8 cellular contexts compared by ENCODE assay signal in the genomic region with DNA sequence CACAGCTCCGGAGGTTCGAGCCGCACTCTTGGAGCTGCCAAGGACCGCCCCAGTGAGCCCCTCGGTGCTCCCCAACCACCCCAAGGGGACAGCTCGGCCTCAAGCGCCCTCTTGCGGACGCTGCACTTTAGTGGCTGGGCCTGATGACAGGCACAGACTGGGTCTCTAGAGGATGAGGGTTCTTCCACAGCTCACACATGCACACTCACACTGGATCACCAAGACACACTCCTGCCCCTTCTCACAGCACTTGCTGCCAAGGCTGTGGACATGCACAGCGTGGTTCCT. TPM values are rescaled to one million over a fixed set of nuclear protein-coding genes. Genes with fewer than 3 reads are reported as not detected.
DNase-seq lines count a peak whose midpoint lies in the region; ATAC-seq, FAIRE-seq and TF ChIP-seq lines count a peak whose summit lies in the region.

No MANE protein-coding gene starts in this region.

- H3K4me2 ChIP-seq in endothelial cell of umbilical vein (ENCODE audit: insufficient read depth, low read length), result no peak overlapping the region

- peak; percentile 42 to 66 for TF ChIP-seq CTCF in endothelial cell of umbilical vein (IDR thresholded peaks at IDR 0.05; ENCODE audit: extremely low read depth in 1 of 2, insufficient read depth in 1 of 2, low read depth in 1 of 2, low read length in 2 of 2)

- DNase-seq in Right ventricle myocardium inferior (ENCODE audit: missing footprints) (peak; percentile 81), cardiac septum (ENCODE audit: low spot score) (no peak), OCI-M1 (lab: John Stamatoyannopoulos, UW) (peak; percentile 56), endothelial cell of umbilical vein (ENCODE audit: low read depth, low spot score) (no peak), small intestine (peak; percentile 28), NCI-H446 (lab: John Stamatoyannopoulos, UW) (no peak), GM19239 (ENCODE audit: insufficient read length, low spot score) (no peak), pons (ENCODE audit: low spot score) (no peak)

- CTCF ChIA-PET in endothelial cell of umbilical vein (lab: Charles Lee), result interaction anchor here (0.6 to 1.5 kb wide), 4 partner anchors 142 to 901 kb away, joined by 3 to 7 read pairs (median 3); no protein-coding TSS in a partner anchor

- 12 to 29% (median 21%) methylated on average over 7 to 10 of the region's 10 CpGs for whole genome bisulfite sequencing in small intestine, 3 donors

- no peak for TF ChIP-seq POLR2A in endothelial cell of umbilical vein (IDR thresholded peaks at IDR 0.05; ENCODE audit: low read depth, low read length)

- POLR2A ChIA-PET in endothelial cell of umbilical vein (lab: Charles Lee), result no interaction called here

- no peaks in the 10 kb centered on the region for H3K9me1 ChIP-seq in endothelial cell of umbilical vein (replicated peaks; ENCODE audit: control insufficient read depth, extremely low read depth, insufficient read depth, low read length)

- H4K20me1 ChIP-seq in endothelial cell of umbilical vein (replicated peaks; ENCODE audit: control insufficient read depth, extremely low read depth, insufficient read depth, low read length), result no peaks in the 10 kb centered on the region

- H3K4me1 ChIP-seq in endothelial cell of umbilical vein (ENCODE audit: control insufficient read depth, extremely low read depth, insufficient read depth, low read length) (peaks cover 2% of the 10 kb centered on the region), small intestine (ENCODE audit: control insufficient read depth in 2 of 2, insufficient read depth in 1 of 2, low read depth in 1 of 2, low read length in 1 of 2) (no peaks in the 10 kb centered on the region)

- no TSS peak for BruUV-seq in endothelial cell of umbilical vein (replicated peaks; lab: Mats Ljungman, UMichigan)

- H3K27me3 ChIP-seq in endothelial cell of umbilical vein (ENCODE audit: control insufficient read depth in 2 of 2, insufficient read depth in 2 of 2, low read length in 2 of 2) (peaks cover 17% of the 10 kb centered on the region in 2 experiments), small intestine (ENCODE audit: control insufficient read depth in 2 of 2, insufficient read depth in 2 of 2, low read length in 2 of 2) (peaks cover 0 to 6% of the 10 kb centered on the region in 2 donors)

- H3K27ac ChIP-seq in endothelial cell of umbilical vein (ENCODE audit: insufficient read depth, low read depth, low read length) (no peak overlapping the region), small intestine (ENCODE audit: low read depth in 1 of 2, low read length in 1 of 2) (no peak overlapping the region)

- intact Hi-C loops in Right ventricle myocardium inferior (cut with DNase I) (loop anchor here (2.0 to 5.0 kb wide), 2 partner anchors 127 to 212 kb away; no protein-coding TSS in a partner anchor), cardiac septum (cut with DNase I) (loop anchor here (5.0 kb wide), 1 partner anchor 212 kb away; no protein-coding TSS in a partner anchor), endothelial cell of umbilical vein (cut with micrococcal nuclease) (loop anchor here (1.0 kb wide), 1 partner anchor 213 kb away; no protein-coding TSS in a partner anchor)

- H3K36me3 ChIP-seq in endothelial cell of umbilical vein (ENCODE audit: control insufficient read depth in 2 of 2, extremely low read depth in 1 of 2, insufficient read depth in 2 of 2, low read length in 2 of 2), result no peaks in the 10 kb centered on the region
- no peaks in the 10 kb centered on the region for H3K36me3 ChIP-seq in small intestine (ENCODE audit: control insufficient read depth in 2 of 2, insufficient read depth in 2 of 2, low read length in 2 of 2)

- H3K79me2 ChIP-seq in endothelial cell of umbilical vein (ENCODE audit: control insufficient read depth, insufficient read depth, low read length), result no peaks in the 10 kb centered on the region

- H3K9me3 ChIP-seq in endothelial cell of umbilical vein (replicated peaks; ENCODE audit: control insufficient read depth, insufficient read depth, low read length) (no peaks in the 10 kb centered on the region), small intestine (ENCODE audit: control insufficient read depth, low read depth) (no peaks in the 10 kb centered on the region)

- ATAC-seq in Right ventricle myocardium inferior, result peak; percentile 56

- no peak for FAIRE-seq in endothelial cell of umbilical vein (lab: Jason Lieb, UNC)
- no peak for FAIRE-seq in small intestine (lab: Jason Lieb, UNC)
- no peak for FAIRE-seq in GM19239 (lab: Jason Lieb, UNC)

- dilution Hi-C loops in endothelial cell of umbilical vein (cut with MboI; ENCODE audit: extremely low pct_ligation_motif_present, low sequenced_read_pairs), result no loop called here

- no peak overlapping the region for H2AFZ ChIP-seq in endothelial cell of umbilical vein (ENCODE audit: low read depth, low read length)

- H3K4me3 ChIP-seq in endothelial cell of umbilical vein (replicated peaks in 1 of 3; ENCODE audit: insufficient read depth in 1 of 3, low read depth in 1 of 3, low read length in 3 of 3) (no peak overlapping the region), small intestine (ENCODE audit: low read depth in 1 of 2, low read length in 2 of 2) (no peak overlapping the region)

- no peak overlapping the region for H3K9ac ChIP-seq in endothelial cell of umbilical vein (replicated peaks; ENCODE audit: extremely low read depth, insufficient read depth, low read length)

TF ChIP-seq in endothelial cell of umbilical vein, 7 proteins besides CTCF, POLR2A, EP300 and RAD21:
- no peak for TF ChIP-seq POLR2AphosphoS5 (IDR thresholded peaks at IDR 0.05; ENCODE audit: insufficient read depth, low read depth, low read length)
- TF ChIP-seq GATA2 (IDR thresholded peaks at IDR 0.05; ENCODE audit: insufficient read depth, insufficient read length, low read depth, low read length), result no peak
- TF ChIP-seq MYC (IDR thresholded peaks at IDR 0.05; ENCODE audit: low read depth, low read length), result no peak

RNA-seq across cellular contexts. Expression of a gene that starts 2.1 kb away (rescaled TPM):
- total RNA-seq in Right ventricle myocardium inferior, result 7.7 TPM
- 0.94 TPM for total RNA-seq in cardiac septum
- 0.22 TPM in 1 of 2 replicates, not detected in the other for total RNA-seq in endothelial cell of umbilical vein
- polyA plus RNA-seq in endothelial cell of umbilical vein, result 0.03 and 0.04 TPM in 2 replicates
- 0.03 TPM in 2 replicates for polyA plus RNA-seq in endothelial cell of umbilical vein (2011; cell fraction: cytosol; rRNA removed)
- not detected in 2 replicates for polyA plus RNA-seq in endothelial cell of umbilical vein (2011; cell fraction: nucleus; rRNA removed)
- polyA plus RNA-seq in endothelial cell of umbilical vein (2012), result 0.16 TPM in 1 of 2 replicates, not detected in the other
- not detected in 2 replicates for polyA minus RNA-seq in endothelial cell of umbilical vein
- not detected for polyA minus RNA-seq in endothelial cell of umbilical vein (2011; cell fraction: cytosol; rRNA and poly(A)+ RNA removed)
- polyA minus RNA-seq in endothelial cell of umbilical vein (2011; cell fraction: nucleus; rRNA and poly(A)+ RNA removed), result not detected in 2 replicates
- 1 to 10 TPM in 1 of 3 donors, not detected in 2; 5.3 TPM for polyA plus RNA-seq in small intestine

RNA-seq across cellular contexts. Expression of a gene that starts 59.3 kb away (rescaled TPM):
- total RNA-seq in Right ventricle myocardium inferior (8.1 TPM), cardiac septum (14.2 TPM), endothelial cell of umbilical vein (17.7 and 19.9 TPM in 2 replicates)
- polyA plus RNA-seq in endothelial cell of umbilical vein (7.3 and 9.7 TPM in 2 replicates), small intestine (1 to 10 TPM; 2.5 to 6.9 (median 2.7) TPM)
- 12.0 and 12.2 TPM in 2 replicates for polyA plus RNA-seq in endothelial cell of umbilical vein (2011; cell fraction: cytosol; rRNA removed)
- polyA plus RNA-seq in endothelial cell of umbilical vein (2011; cell fraction: nucleus; rRNA removed), result 20.1 and 26.7 TPM in 2 replicates
- 28.8 and 33.4 TPM in 2 replicates for polyA plus RNA-seq in endothelial cell of umbilical vein (2012)
- polyA minus RNA-seq in endothelial cell of umbilical vein, result 12.2 and 12.7 TPM in 2 replicates
- polyA minus RNA-seq in endothelial cell of umbilical vein (2011; cell fraction: cytosol; rRNA and poly(A)+ RNA removed), result 3.9 TPM
- 7.3 and 9.9 TPM in 2 replicates for polyA minus RNA-seq in endothelial cell of umbilical vein (2011; cell fraction: nucleus; rRNA and poly(A)+ RNA removed)

Comparison
In these comparisons a context has a peak if more than half of its experiments do, and no peak if none do; other contexts are left out.
1. DNase-seq: peak in Right ventricle myocardium inferior (single experiment), OCI-M1 (single experiment) and small intestine (single experiment); none in cardiac septum (single experiment), endothelial cell of umbilical vein (single experiment), NCI-H446 (0 of 2), GM19239 (single experiment) and pons (single experiment).